8 cellular contexts compared by ENCODE assay signal in genomic region chr17:2393184-2393953, GRCh38. TPM values are rescaled to one million over a fixed set of nuclear protein-coding genes. Genes with fewer than 3 reads are reported as not detected.
DNase-seq lines count a peak whose midpoint lies in the region; ATAC-seq, FAIRE-seq and TF ChIP-seq lines count a peak whose summit lies in the region.

No MANE protein-coding gene starts in this region.

- H3K4me3 Mint-ChIP-seq in astrocyte (ENCODE audit: unreplicated experiment): peak overlapping the region; percentile 20

- H3K9me3 ChIP-seq in astrocyte (ENCODE audit: insufficient read depth, low read depth, low read length): no peaks in the 10 kb centered on the region
- H3K9me3 ChIP-seq in hepatocyte (ENCODE audit: low read depth): no peaks in the 10 kb centered on the region

- H3K36me3 Mint-ChIP-seq in astrocyte (ENCODE audit: low read depth, unreplicated experiment): peaks cover 6% of the 10 kb centered on the region

- peaks cover 41% of the 10 kb centered on the region for H3K4me1 Mint-ChIP-seq in astrocyte (ENCODE audit: low read depth, unreplicated experiment)

- peak overlapping the region; percentile 98 for H3K9ac ChIP-seq in astrocyte (ENCODE audit: low read length)

- TF ChIP-seq POLR2A in GM15510 (IDR thresholded peaks at IDR 0.05; ENCODE audit: borderline replicate concordance, extremely low read depth, insufficient read length): peak; percentile 49

- no peaks in the 10 kb centered on the region for H3K9me2 ChIP-seq in hepatocyte (replicated peaks; ENCODE audit: insufficient read depth)

- H2AFZ ChIP-seq in astrocyte (ENCODE audit: low read depth, low read length): peak overlapping the region; percentile 21
- peak overlapping the region; percentile 20 for H2AFZ ChIP-seq in hepatocyte

- H3K4me1 ChIP-seq in astrocyte (ENCODE audit: insufficient read depth, low read length) (peaks cover 54% of the 10 kb centered on the region), hepatocyte (ENCODE audit: insufficient read depth) (peaks cover 52% of the 10 kb centered on the region)

- FAIRE-seq in astrocyte (lab: Jason Lieb, UNC): no peak

- H3K9me3 Mint-ChIP-seq in astrocyte (ENCODE audit: unreplicated experiment): no peaks in the 10 kb centered on the region

- H3K27me3 Mint-ChIP-seq in astrocyte (ENCODE audit: low read depth, unreplicated experiment): no peaks in the 10 kb centered on the region

- H3K36me3 ChIP-seq in astrocyte (ENCODE audit: insufficient read depth, low read length): peaks cover 5% of the 10 kb centered on the region
- no peaks in the 10 kb centered on the region for H3K36me3 ChIP-seq in hepatocyte (replicated peaks; ENCODE audit: insufficient read depth, low read depth)

- TF ChIP-seq CTCF in astrocyte (IDR thresholded peaks at IDR 0.05; ENCODE audit: insufficient read depth, low read depth, low read length) (no peak), hepatocyte (IDR thresholded peaks at IDR 0.05; ENCODE audit: poor library complexity) (no peak)

- H3K27me3 ChIP-seq in astrocyte (ENCODE audit: insufficient read depth, low read length) (no peaks in the 10 kb centered on the region), hepatocyte (no peaks in the 10 kb centered on the region)

- peak; percentile 30 for ATAC-seq in HG02623 (IDR thresholded peaks at IDR 0.05; ENCODE audit: unreplicated experiment)

- peak overlapping the region; percentile 84 for H3K27ac Mint-ChIP-seq in astrocyte (ENCODE audit: unreplicated experiment)

- H3K79me2 ChIP-seq in astrocyte (ENCODE audit: insufficient read depth, low read length): peaks cover 72% of the 10 kb centered on the region
- H3K79me2 ChIP-seq in hepatocyte: peaks cover 73% of the 10 kb centered on the region

- H3K4me3 ChIP-seq in astrocyte (ENCODE audit: insufficient read depth, low read depth, low read length): peak overlapping the region; percentile 70
- H3K4me3 ChIP-seq in hepatocyte: peak overlapping the region; percentile 65

- WGBS in hepatocyte (ENCODE audit: low lambda C conversion rate, missing lambda C conversion rate): 3% methylated on average over 59 of the region's 99 CpGs

- DNase-seq in NCI-H1105 (lab: John Stamatoyannopoulos, UW): peak; percentile 72
- peak; percentile 91 for DNase-seq in T-helper 9 cell
- DNase-seq in astrocyte (ENCODE audit: low read depth): peak; percentile 54
- DNase-seq in hepatocyte (ENCODE audit: low spot score): peak; percentile 96
- peak; percentile 90 for DNase-seq in retina
- DNase-seq in OCI-M2 (lab: John Stamatoyannopoulos, UW; ENCODE audit: unreplicated experiment): no peak

- H3K27ac ChIP-seq in astrocyte (ENCODE audit: low read depth, low read length): peak overlapping the region; percentile 98
- H3K27ac ChIP-seq in hepatocyte: peak overlapping the region; percentile 99

- H4K20me1 ChIP-seq in astrocyte (ENCODE audit: insufficient read depth, low read length) (peaks cover 58% of the 10 kb centered on the region), hepatocyte (ENCODE audit: insufficient read depth, poor library complexity, severe bottlenecking) (peaks cover 29% of the 10 kb centered on the region)

- H3K4me2 ChIP-seq in astrocyte (ENCODE audit: low read length) (peak overlapping the region; percentile 96), hepatocyte (peak overlapping the region; percentile 98)

RNA-seq across cellular contexts. Expression of gene MNT, which starts 7.5 kb away (rescaled TPM):
- total RNA-seq in astrocyte: 22.5 and 29.1 TPM in 2 replicates
- total RNA-seq in hepatocyte: 4.9 and 11.2 TPM in 2 replicates
- polyA plus RNA-seq in hepatocyte: 8.9 and 9.9 TPM in 2 replicates

RNA-seq across cellular contexts. Expression of gene SGSM2, which starts 56.1 kb away (rescaled TPM):
- total RNA-seq in astrocyte (51.8 and 62.1 TPM in 2 replicates), hepatocyte (22.2 and 22.3 TPM in 2 replicates)
- 34.9 and 51.2 TPM in 2 replicates for polyA plus RNA-seq in hepatocyte

RNA-seq across cellular contexts. Expression of gene TSR1, which starts 57.1 kb away (rescaled TPM):
- total RNA-seq in astrocyte (36.4 and 37.6 TPM in 2 replicates), hepatocyte (21.2 and 28.9 TPM in 2 replicates)
- polyA plus RNA-seq in hepatocyte: 20.6 and 22.0 TPM in 2 replicates
